In the genomic region with DNA sequence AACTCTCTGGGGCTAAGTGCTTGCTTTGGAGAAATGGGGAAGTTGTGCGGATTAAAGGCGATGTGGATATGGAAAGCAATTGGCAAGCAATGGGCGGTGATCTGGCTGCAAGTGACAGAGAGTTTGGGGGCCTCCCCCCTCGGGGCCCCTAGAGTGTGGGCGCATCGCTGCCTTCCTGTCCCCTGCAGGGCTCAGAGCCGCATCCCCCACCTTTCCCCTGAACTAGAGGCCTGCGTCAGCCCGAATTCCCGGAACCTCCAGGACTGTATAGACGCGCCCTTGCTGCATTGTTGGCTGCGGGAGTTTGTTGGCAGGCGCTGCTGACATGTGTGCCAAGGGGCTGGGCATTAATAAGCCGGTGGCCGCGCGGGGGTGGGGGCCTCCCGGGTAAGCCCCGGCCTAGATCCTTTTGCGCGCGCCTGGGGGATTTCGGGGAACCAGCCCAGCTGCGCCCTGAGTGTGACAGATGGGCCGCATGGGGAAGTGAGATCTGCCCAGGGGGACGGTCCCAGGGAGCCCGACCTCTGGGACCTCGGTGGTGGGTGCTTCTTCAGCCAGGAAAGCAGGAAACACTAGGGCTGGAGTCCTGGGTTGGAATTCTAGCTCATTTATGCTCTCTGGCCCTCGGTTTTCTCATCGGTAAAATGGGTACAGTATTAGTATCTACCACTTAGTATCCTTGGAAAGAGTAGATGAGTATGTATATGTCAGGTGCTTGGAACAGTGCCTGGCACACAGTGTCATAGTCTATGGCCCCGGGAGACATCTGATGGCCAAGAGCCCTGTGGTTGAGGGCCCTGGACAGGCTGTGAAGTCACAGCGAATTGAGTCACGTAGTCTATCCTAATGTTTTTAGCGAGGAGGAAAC, we compare ENCODE assay signal across 8 cellular contexts. TPM values are rescaled to one million over a fixed set of nuclear protein-coding genes. Genes with fewer than 3 reads are reported as not detected.
DNase-seq lines count a peak whose midpoint lies in the region; ATAC-seq and TF ChIP-seq lines count a peak whose summit lies in the region.

No MANE protein-coding gene starts in this region.

- H3K36me3 ChIP-seq in left lung: no peaks in the 10 kb centered on the region

- POLR2A ChIA-PET in activated CD4-positive, alpha-beta T cell treated with anti-CD3 and anti-CD28 coated beads for 36 hours (lab: Charles Lee): interaction anchor here (1.6 kb wide), 1 partner anchor 15 kb away, joined by 11 read pairs; no protein-coding TSS in a partner anchor

- intact Hi-C loops in activated CD4-positive, alpha-beta T cell treated with anti-CD3 and anti-CD28 coated beads for 36 hours (cut with DNase I, micrococcal nuclease): loop anchor here (1.0 to 2.0 kb wide), 6 partner anchors 12 to 91 kb away; partner anchors contain the start of gene POLR3E (in 1 of the 2)
- intact Hi-C loops in left lung (cut with DNase I): no loop called here

- H3K27me3 Mint-ChIP-seq in activated CD4-positive, alpha-beta T cell treated with anti-CD3 and anti-CD28 coated beads for 36 hours: no peaks in the 10 kb centered on the region

- H3K4me3 ChIP-seq in coronary artery (peak overlapping the region; percentile 85), left lung (peak overlapping the region; percentile 96 to 98)

- H3K4me1 Mint-ChIP-seq in activated CD4-positive, alpha-beta T cell treated with anti-CD3 and anti-CD28 coated beads for 36 hours: peaks cover 36% of the 10 kb centered on the region

- CTCF ChIA-PET in activated CD4-positive, alpha-beta T cell treated with anti-CD3 and anti-CD28 coated beads for 36 hours (lab: Charles Lee): interaction anchor here (0.6 to 6.2 kb wide), 10 partner anchors 10 to 113 kb away, joined by 3 to 55 read pairs (median 5); partner anchors contain the start of gene POLR3E

- H3K9me3 ChIP-seq in left lung: peaks cover 0 to 3% of the 10 kb centered on the region in 2 donors

- peak overlapping the region; percentile 91 to 95 for H3K27ac ChIP-seq in coronary artery
- H3K27ac ChIP-seq in left lung: peak overlapping the region; percentile 88 to 92

- H3K4me1 ChIP-seq in left lung: peaks cover 13 to 47% of the 10 kb centered on the region in 2 donors

- peak overlapping the region; percentile 91 for H3K4me3 Mint-ChIP-seq in activated CD4-positive, alpha-beta T cell treated with anti-CD3 and anti-CD28 coated beads for 36 hours

- no peaks in the 10 kb centered on the region for H3K27me3 ChIP-seq in left lung

- ATAC-seq in HG02610 (IDR thresholded peaks at IDR 0.05; ENCODE audit: unreplicated experiment): peak; percentile 47
- ATAC-seq in activated CD4-positive, alpha-beta T cell treated with anti-CD3 and anti-CD28 coated beads for 36 hours: peak; percentile 60
- peak; percentile 65 for ATAC-seq in left lung

- H3K27ac Mint-ChIP-seq in activated CD4-positive, alpha-beta T cell treated with anti-CD3 and anti-CD28 coated beads for 36 hours: peak overlapping the region; percentile 89

- peak; percentile 78 for DNase-seq in GM03348 (ENCODE audit: low spot score)
- peak; percentile 46 for DNase-seq in NCI-H2171 (lab: John Stamatoyannopoulos, UW)
- peak; percentile 87 for DNase-seq in activated CD4-positive, alpha-beta T cell treated with anti-CD3 and anti-CD28 coated beads for 36 hours
- peak; percentile 93 for DNase-seq in coronary artery (ENCODE audit: low spot score)
- DNase-seq in left lung: peak; percentile 83 to 88
- peak; percentile 78 for DNase-seq in stimulated activated CD4-positive, alpha-beta T cell treated with anti-CD3 and anti-CD28 coated beads, Interleukin-4, amount 100 ng/mL, for 1 hour
- DNase-seq in LoVo (ENCODE audit: low spot score): no peak

- H3K36me3 Mint-ChIP-seq in activated CD4-positive, alpha-beta T cell treated with anti-CD3 and anti-CD28 coated beads for 36 hours (ENCODE audit: low read depth): peaks cover 27% of the 10 kb centered on the region

- no peak for TF ChIP-seq CTCF in coronary artery (IDR thresholded peaks at IDR 0.05)
- TF ChIP-seq CTCF in left lung (IDR thresholded peaks at IDR 0.05): no peak

- peaks cover 2% of the 10 kb centered on the region for H3K9me3 Mint-ChIP-seq in activated CD4-positive, alpha-beta T cell treated with anti-CD3 and anti-CD28 coated beads for 36 hours (ENCODE audit: low read depth)

RNA-seq across cellular contexts. Expression of gene EEF2K, which starts 1.0 kb away (rescaled TPM):
- total RNA-seq in activated CD4-positive, alpha-beta T cell treated with anti-CD3 and anti-CD28 coated beads for 36 hours: 10 to 100 TPM; 23.9 to 28.3 TPM
- 10 to 100 TPM; 21.2 to 32.8 TPM for total RNA-seq in left lung

RNA-seq across cellular contexts. Expression of gene SDR42E2, which starts 44.8 kb away (rescaled TPM):
- under 1 TPM in 1 of 2 experiments, not detected in 1; 0.07 TPM for total RNA-seq in activated CD4-positive, alpha-beta T cell treated with anti-CD3 and anti-CD28 coated beads for 36 hours
- total RNA-seq in left lung: under 1 TPM in 1 of 2 donors, not detected in 1; 0.10 TPM

Comparison
In these comparisons a context has a peak if more than half of its experiments do, and no peak if none do; other contexts are left out.
1. intact Hi-C loops: an anchor here in activated CD4-positive, alpha-beta T cell treated with anti-CD3 and anti-CD28 coated beads for 36 hours (1.0 to 2.0 kb wide); none called in left lung.